ENCODE assay signal across 13 cellular contexts in the genomic region with DNA sequence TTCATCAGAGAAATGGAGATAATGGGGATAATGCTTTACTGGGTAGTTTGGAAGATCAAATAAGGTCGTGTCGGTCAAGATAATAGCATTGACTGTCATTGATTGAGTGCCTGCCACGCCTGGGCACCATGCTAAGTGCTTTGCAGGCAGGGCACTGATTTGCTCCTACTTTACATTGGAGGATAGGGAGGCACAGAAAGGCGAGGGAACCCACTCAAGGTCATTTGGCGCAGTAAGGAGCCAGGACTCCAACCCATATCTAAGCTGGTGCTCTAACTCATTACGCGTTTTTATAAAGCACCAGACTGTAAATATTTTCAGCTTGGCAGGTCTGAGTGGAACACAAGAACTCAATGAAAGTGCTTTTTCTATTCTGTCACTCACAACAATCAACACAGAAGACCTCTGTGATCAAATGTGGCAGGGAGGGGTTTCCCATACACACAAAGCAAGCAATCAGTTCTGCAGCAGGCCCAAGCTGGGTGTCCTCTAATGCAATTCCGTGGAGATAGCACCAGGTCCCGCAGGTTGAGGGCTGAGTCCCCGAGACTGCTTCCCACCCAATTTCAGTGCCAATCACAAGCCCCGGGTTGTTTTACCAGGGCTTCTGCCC.
DNase-seq lines count a peak whose midpoint lies in the region; ATAC-seq and TF ChIP-seq lines count a peak whose summit lies in the region.
"Had no signal": no experiment of that assay in that cellular context is flagged by ENCODE, and none has a peak within 500 bp of the region (broad histone marks: within the 10 kb centered on the region; RNA-seq: fewer than 3 reads in every experiment).

No MANE protein-coding gene starts in this region.

- no peaks in the 10 kb centered on the region for H3K36me3 ChIP-seq in left lung

- H3K9me3 ChIP-seq in right cardiac atrium (ENCODE audit: control insufficient read depth, low read length), result no peaks in the 10 kb centered on the region
- no peaks in the 10 kb centered on the region for H3K9me3 ChIP-seq in left lung

- ATAC-seq in left ventricle myocardium superior (peak; percentile 63), right cardiac atrium (no peak), left lung (no peak)
- ATAC-seq: PC-3 had no signal

- H3K27ac ChIP-seq in right cardiac atrium (ENCODE audit: low read length), result no peak overlapping the region
- H3K27ac ChIP-seq in left lung, result no peak overlapping the region

- H3K4me3 ChIP-seq in right cardiac atrium (ENCODE audit: low read length), result no peak overlapping the region
- H3K4me3 ChIP-seq in left lung, result no peak overlapping the region

- WGBS in right cardiac atrium, result 73% methylated on average over 11 of the region's 11 CpGs

- no peak for TF ChIP-seq CTCF in left lung (IDR thresholded peaks at IDR 0.05)

- intact Hi-C loops in left ventricle myocardium superior (cut with micrococcal nuclease), result no loop called here
- intact Hi-C loops in right cardiac atrium (cut with DNase I), result no loop called here
- intact Hi-C loops in left lung (cut with DNase I), result no loop called here

- no peaks in the 10 kb centered on the region for H3K4me1 ChIP-seq in right cardiac atrium (ENCODE audit: control insufficient read depth, insufficient read depth, low read length)
- no peaks in the 10 kb centered on the region for H3K4me1 ChIP-seq in left lung

- DNase-seq in left ventricle myocardium superior (no peak), right cardiac atrium (no peak), NCI-H2227 (lab: John Stamatoyannopoulos, UW; ENCODE audit: unreplicated experiment) (peak; percentile 58), medulla oblongata (ENCODE audit: extremely low spot score) (peak; percentile 85), NCI-H2107 (lab: John Stamatoyannopoulos, UW) (no peak), NCI-H1105 (lab: John Stamatoyannopoulos, UW) (no peak), left lung (no peak)
- DNase-seq: COR-L47, DMS153, HFFc6, KBM-7, NCI-H446 treated with DMSO at 0.1 percent for 48 hours, PC-3 had no signal

- no peaks in the 10 kb centered on the region for H3K27me3 ChIP-seq in right cardiac atrium (ENCODE audit: control insufficient read depth, insufficient read depth)
- H3K27me3 ChIP-seq in left lung, result no peaks in the 10 kb centered on the region

Comparison
In these comparisons a context has a peak if more than half of its experiments do, and no peak if none do; other contexts are left out.
1. DNase-seq: peak in NCI-H2227 (single experiment) and medulla oblongata (single experiment); none in left ventricle myocardium superior (single experiment), right cardiac atrium (0 of 3), NCI-H2107 (single experiment), NCI-H1105 (single experiment) and left lung (0 of 2).